12 cellular contexts compared by ENCODE assay signal in the genomic region with DNA sequence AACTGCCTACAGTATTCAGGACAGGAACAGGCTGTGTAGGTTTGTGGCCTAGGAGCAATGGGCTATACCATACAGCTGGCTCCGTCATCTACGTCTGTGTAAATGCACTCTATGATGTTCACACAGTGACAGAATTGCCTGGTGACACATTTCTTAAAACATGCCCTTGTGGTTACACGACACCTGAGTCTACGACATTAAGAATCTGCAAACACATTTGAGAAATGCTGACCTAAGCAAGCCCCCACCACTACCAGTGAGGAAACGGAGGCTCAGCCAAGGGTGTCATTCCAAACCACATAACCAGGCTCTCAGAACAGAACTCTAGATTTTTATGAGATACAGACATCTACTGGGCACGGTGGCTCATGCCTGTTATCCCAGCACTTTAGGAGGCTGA. TPM values are rescaled to one million over a fixed set of nuclear protein-coding genes. Genes with fewer than 3 reads are reported as not detected.
DNase-seq lines count a peak whose midpoint lies in the region; ATAC-seq, FAIRE-seq and TF ChIP-seq lines count a peak whose summit lies in the region.
"Had no signal": no experiment of that assay in that cellular context is flagged by ENCODE, and none has a peak within 500 bp of the region (broad histone marks: within the 10 kb centered on the region; RNA-seq: fewer than 3 reads in every experiment).

No MANE protein-coding gene starts in this region.

- peaks cover 57% of the 10 kb centered on the region for H3K4me1 Mint-ChIP-seq in CD4-positive, alpha-beta T cell (ENCODE audit: low read depth)
- peaks cover 47% of the 10 kb centered on the region for H3K4me1 Mint-ChIP-seq in activated naive CD4-positive, alpha-beta T cell treated with anti-CD3 and anti-CD28 coated beads, Interleukin-2, amount 50 U/mL, for 24 hours

- CTCF ChIA-PET in CD4-positive, alpha-beta T cell (lab: Charles Lee), result interaction anchor here (1.2 to 3.7 kb wide), 4 partner anchors 12 to 92 kb away, joined by 4 to 11 read pairs (median 6); no protein-coding TSS in a partner anchor

- no peaks in the 10 kb centered on the region for H3K27me3 ChIP-seq in CD4-positive, alpha-beta T cell (ENCODE audit: control insufficient read depth, insufficient read depth, low read length)
- H3K27me3 ChIP-seq in spleen (replicated peaks in 1 of 7), result no peaks in the 10 kb centered on the region
- H3K27me3 ChIP-seq: ovary had no signal

- no peaks in the 10 kb centered on the region for H3K9me3 Mint-ChIP-seq in CD4-positive, alpha-beta T cell
- H3K9me3 Mint-ChIP-seq in activated naive CD4-positive, alpha-beta T cell treated with anti-CD3 and anti-CD28 coated beads, Interleukin-2, amount 50 U/mL, for 24 hours, result no peaks in the 10 kb centered on the region

- no peak for TF ChIP-seq POLR2A in spleen (IDR thresholded peaks at IDR 0.05)

- no peaks in the 10 kb centered on the region for H3K9me3 ChIP-seq in CD4-positive, alpha-beta T cell (ENCODE audit: control insufficient read depth, low read length)
- H3K9me3 ChIP-seq in spleen, result no peaks in the 10 kb centered on the region
- H3K9me3 ChIP-seq: ovary had no signal

- H3K4me1 ChIP-seq in spleen, result peaks cover 17 to 45% (median 31%) of the 10 kb centered on the region in 6 donors

- TF ChIP-seq CTCF in CD4-positive, alpha-beta T cell (IDR thresholded peaks at IDR 0.05), result no peak
- TF ChIP-seq CTCF in spleen (IDR thresholded peaks at IDR 0.05 in 8 of 11, conservative IDR thresholded peaks at IDR 0.05 in 3 of 11), result no peak
- no peak for TF ChIP-seq CTCF in D721Med (IDR thresholded peaks at IDR 0.05; ENCODE audit: insufficient read depth, missing control alignments)

- H3K27ac ChIP-seq in CD4-positive, alpha-beta T cell (ENCODE audit: low read depth, low read length), result peak overlapping the region; percentile 79
- peak overlapping the region; percentile 13 to 86 (median 77) for H3K27ac ChIP-seq in spleen
- H3K27ac ChIP-seq: ovary had no signal

- POLR2A ChIA-PET in CD4-positive, alpha-beta T cell (lab: Charles Lee), result interaction anchor here (0.5 to 5.1 kb wide), 4 partner anchors 10 to 69 kb away, joined by 3 to 58 read pairs (median 17); a partner anchor contains a TSS

- peak overlapping the region; percentile 80 for H3K4me3 Mint-ChIP-seq in CD4-positive, alpha-beta T cell
- H3K4me3 Mint-ChIP-seq in activated naive CD4-positive, alpha-beta T cell treated with anti-CD3 and anti-CD28 coated beads, Interleukin-2, amount 50 U/mL, for 24 hours, result peak overlapping the region; percentile 2

- H3K27me3 Mint-ChIP-seq in CD4-positive, alpha-beta T cell, result no peaks in the 10 kb centered on the region
- H3K27me3 Mint-ChIP-seq in activated naive CD4-positive, alpha-beta T cell treated with anti-CD3 and anti-CD28 coated beads, Interleukin-2, amount 50 U/mL, for 24 hours, result no peaks in the 10 kb centered on the region

- peak overlapping the region; percentile 91 for H3K27ac Mint-ChIP-seq in CD4-positive, alpha-beta T cell
- H3K27ac Mint-ChIP-seq in activated naive CD4-positive, alpha-beta T cell treated with anti-CD3 and anti-CD28 coated beads, Interleukin-2, amount 50 U/mL, for 24 hours, result peak overlapping the region; percentile 56

- 60 to 69% (median 64%) methylated on average over 6 of the region's 6 CpGs for WGBS in spleen, 5 donors

- H3K36me3 Mint-ChIP-seq in CD4-positive, alpha-beta T cell (ENCODE audit: low read depth), result peaks cover 93% of the 10 kb centered on the region
- peaks cover 19% of the 10 kb centered on the region for H3K36me3 Mint-ChIP-seq in activated naive CD4-positive, alpha-beta T cell treated with anti-CD3 and anti-CD28 coated beads, Interleukin-2, amount 50 U/mL, for 24 hours

- H3K36me3 ChIP-seq in spleen, result peaks cover 11 to 100% (median 92%) of the 10 kb centered on the region in 6 donors
- H3K36me3 ChIP-seq: ovary had no signal

- intact Hi-C loops in CD4-positive, alpha-beta T cell (cut with DNase I, micrococcal nuclease), result loop anchor here (1.0 to 5.0 kb wide), 4 partner anchors 11 to 70 kb away; a partner anchor contains a TSS
- intact Hi-C loops in spleen (cut with DNase I; ENCODE audit: low total_unique reads), result no loop called here

- H3K4me3 ChIP-seq in spleen, result no peak overlapping the region
- H3K4me3 ChIP-seq: GM12878, ovary had no signal

- peak; percentile 80 for ATAC-seq in CD4-positive, alpha-beta T cell (ENCODE audit: poor library complexity)
- ATAC-seq in GM19324 (IDR thresholded peaks at IDR 0.05; ENCODE audit: low FRiP score, unreplicated experiment) (no peak), GM21717 (IDR thresholded peaks at IDR 0.05; ENCODE audit: unreplicated experiment) (no peak), GM18517 (IDR thresholded peaks at IDR 0.05; ENCODE audit: unreplicated experiment) (no peak)
- ATAC-seq: GM12878 had no signal

- DNase-seq in CD4-positive, alpha-beta T cell, result peak in 8 of 10 experiments; percentile 38 to 86 (median 56)
- peak; percentile 73 for DNase-seq in activated CD4-positive, alpha-beta T cell treated with anti-CD3 and anti-CD28 coated beads for 48 hours
- DNase-seq in spleen (peak; percentile 23), D721Med (ENCODE audit: insufficient read length, low spot score) (no peak)
- DNase-seq: AML-193, MV-4-11, ovary had no signal

- FAIRE-seq in D721Med (lab: Jason Lieb, UNC), result no peak
- FAIRE-seq: GM12878 had no signal

RNA-seq across cellular contexts. Expression of a gene that starts 23.5 kb away (rescaled TPM):
- 100 to 1,000 TPM; 489 to 494 TPM for total RNA-seq in CD4-positive, alpha-beta T cell
- total RNA-seq in spleen, result 10 to 100 TPM; 38.0 to 95.0 (median 60.1) TPM
- polyA plus RNA-seq in spleen, result 10 to 100 TPM; 13.4 to 26.1 (median 25.0) TPM

RNA-seq across cellular contexts. Expression of a gene that starts 35.0 kb away (rescaled TPM):
- total RNA-seq in CD4-positive, alpha-beta T cell, result 100 to 1,000 TPM; 521 to 525 TPM
- total RNA-seq in spleen, result 100 to 1,000 TPM; 119 to 169 (median 138) TPM
- 100 to 1,000 TPM in 1 of 3 donors, 10 to 100 TPM in 2; 66.9 to 102 (median 79.4) TPM for polyA plus RNA-seq in spleen

Comparison
In these comparisons a context has a peak if more than half of its experiments do, and no peak if none do; other contexts are left out.
1. RNA of a gene that starts 23.5 kb away (total RNA-seq): 489 to 494 TPM in CD4-positive, alpha-beta T cell; 38.0 to 95.0 TPM in spleen; every median in the first group is over 4 times any median in the second.